9 cellular contexts compared by ENCODE assay signal in genomic region chr11:15852179-15852578, GRCh38.
DNase-seq lines count a peak whose midpoint lies in the region; ATAC-seq and TF ChIP-seq lines count a peak whose summit lies in the region.
"Had no signal": no experiment of that assay in that cellular context is flagged by ENCODE, and none has a peak within 500 bp of the region (broad histone marks: within the 10 kb centered on the region; RNA-seq: fewer than 3 reads in every experiment).

No MANE protein-coding gene starts in this region.

- no peak for TF ChIP-seq CTCF in activated CD8-positive, alpha-beta T cell treated with anti-CD3 and anti-CD28 coated beads for 36 hours (IDR thresholded peaks at IDR 0.05)
- peak; percentile 18 for TF ChIP-seq CTCF in foreskin fibroblast (IDR thresholded peaks at IDR 0.05; ENCODE audit: low read depth, low read length)
- TF ChIP-seq CTCF in type B pancreatic cell (conservative IDR thresholded peaks at IDR 0.05) = peak; percentile 71

- H3K4me3 Mint-ChIP-seq in activated CD8-positive, alpha-beta T cell treated with anti-CD3 and anti-CD28 coated beads for 36 hours = no peak overlapping the region
- H3K4me3 Mint-ChIP-seq in activated CD8-positive, alpha-beta T cell treated with anti-CD3 and anti-CD28 coated beads, Interleukin-2, amount 10 ng/mL, durations not matched to agents 7 days and 5 days = no peak overlapping the region
- H3K4me3 Mint-ChIP-seq in type B pancreatic cell = no peak overlapping the region
- no peak overlapping the region for H3K4me3 Mint-ChIP-seq in activated CD8-positive, alpha-beta memory T cell treated with anti-CD3 and anti-CD28 coated beads, Interleukin-2, amount 10 ng/mL, durations not matched to agents 7 days and 5 days

- H3K9me3 Mint-ChIP-seq in activated CD8-positive, alpha-beta T cell treated with anti-CD3 and anti-CD28 coated beads for 36 hours = no peaks in the 10 kb centered on the region
- H3K9me3 Mint-ChIP-seq in activated CD8-positive, alpha-beta T cell treated with anti-CD3 and anti-CD28 coated beads, Interleukin-2, amount 10 ng/mL, durations not matched to agents 7 days and 5 days (ENCODE audit: insufficient read depth) = no peaks in the 10 kb centered on the region
- H3K9me3 Mint-ChIP-seq in type B pancreatic cell = no peaks in the 10 kb centered on the region
- no peaks in the 10 kb centered on the region for H3K9me3 Mint-ChIP-seq in activated CD8-positive, alpha-beta memory T cell treated with anti-CD3 and anti-CD28 coated beads, Interleukin-2, amount 10 ng/mL, durations not matched to agents 7 days and 5 days (ENCODE audit: low read depth)

- H3K27me3 Mint-ChIP-seq in activated CD8-positive, alpha-beta T cell treated with anti-CD3 and anti-CD28 coated beads for 36 hours = peaks cover 1% of the 10 kb centered on the region
- H3K27me3 Mint-ChIP-seq in activated CD8-positive, alpha-beta T cell treated with anti-CD3 and anti-CD28 coated beads, Interleukin-2, amount 10 ng/mL, durations not matched to agents 7 days and 5 days (ENCODE audit: low read depth) = no peaks in the 10 kb centered on the region
- H3K27me3 Mint-ChIP-seq in type B pancreatic cell = peaks cover 16% of the 10 kb centered on the region
- H3K27me3 Mint-ChIP-seq in activated CD8-positive, alpha-beta memory T cell treated with anti-CD3 and anti-CD28 coated beads, Interleukin-2, amount 10 ng/mL, durations not matched to agents 7 days and 5 days = no peaks in the 10 kb centered on the region

- CTCF ChIA-PET in activated CD8-positive, alpha-beta T cell treated with anti-CD3 and anti-CD28 coated beads for 36 hours (lab: Charles Lee) = no interaction called here
- CTCF ChIA-PET in activated CD8-positive, alpha-beta T cell treated with anti-CD3 and anti-CD28 coated beads, Interleukin-2, amount 10 ng/mL, durations not matched to agents 7 days and 5 days (lab: Charles Lee) = no interaction called here
- CTCF ChIA-PET in activated CD8-positive, alpha-beta memory T cell treated with anti-CD3 and anti-CD28 coated beads, Interleukin-2, amount 10 ng/mL, durations not matched to agents 7 days and 5 days (lab: Charles Lee) = no interaction called here

- intact Hi-C loops in activated CD8-positive, alpha-beta T cell treated with anti-CD3 and anti-CD28 coated beads for 36 hours (cut with micrococcal nuclease) = no loop called here

- POLR2A ChIA-PET in activated CD8-positive, alpha-beta T cell treated with anti-CD3 and anti-CD28 coated beads for 36 hours (lab: Charles Lee) = no interaction called here
- POLR2A ChIA-PET in activated CD8-positive, alpha-beta T cell treated with anti-CD3 and anti-CD28 coated beads, Interleukin-2, amount 10 ng/mL, durations not matched to agents 7 days and 5 days (lab: Charles Lee) = no interaction called here

- H3K27ac Mint-ChIP-seq in activated CD8-positive, alpha-beta T cell treated with anti-CD3 and anti-CD28 coated beads for 36 hours = no peak overlapping the region
- H3K27ac Mint-ChIP-seq in activated CD8-positive, alpha-beta T cell treated with anti-CD3 and anti-CD28 coated beads, Interleukin-2, amount 10 ng/mL, durations not matched to agents 7 days and 5 days = no peak overlapping the region
- H3K27ac Mint-ChIP-seq in type B pancreatic cell = no peak overlapping the region
- no peak overlapping the region for H3K27ac Mint-ChIP-seq in activated CD8-positive, alpha-beta memory T cell treated with anti-CD3 and anti-CD28 coated beads, Interleukin-2, amount 10 ng/mL, durations not matched to agents 7 days and 5 days

- H3K36me3 Mint-ChIP-seq in activated CD8-positive, alpha-beta T cell treated with anti-CD3 and anti-CD28 coated beads for 36 hours (ENCODE audit: low read depth) = no peaks in the 10 kb centered on the region
- no peaks in the 10 kb centered on the region for H3K36me3 Mint-ChIP-seq in activated CD8-positive, alpha-beta T cell treated with anti-CD3 and anti-CD28 coated beads, Interleukin-2, amount 10 ng/mL, durations not matched to agents 7 days and 5 days (ENCODE audit: low read depth)
- no peaks in the 10 kb centered on the region for H3K36me3 Mint-ChIP-seq in type B pancreatic cell
- H3K36me3 Mint-ChIP-seq in activated CD8-positive, alpha-beta memory T cell treated with anti-CD3 and anti-CD28 coated beads, Interleukin-2, amount 10 ng/mL, durations not matched to agents 7 days and 5 days = no peaks in the 10 kb centered on the region

- H3K4me3 ChIP-seq in foreskin fibroblast (ENCODE audit: low read depth in 1 of 2, low read length in 2 of 2) = no peak overlapping the region

- ATAC-seq in activated CD8-positive, alpha-beta T cell treated with anti-CD3 and anti-CD28 coated beads for 36 hours = no peak
- ATAC-seq in activated CD8-positive, alpha-beta T cell treated with anti-CD3 and anti-CD28 coated beads, Interleukin-2, amount 10 ng/mL, durations not matched to agents 7 days and 5 days = no peak
- no peak for ATAC-seq in activated CD8-positive, alpha-beta memory T cell treated with anti-CD3 and anti-CD28 coated beads, Interleukin-2, amount 10 ng/mL, durations not matched to agents 7 days and 5 days
- no peak for ATAC-seq in HG02852 (IDR thresholded peaks at IDR 0.05; ENCODE audit: unreplicated experiment)
- ATAC-seq in HG03175 (IDR thresholded peaks at IDR 0.05; ENCODE audit: unreplicated experiment) = no peak

- peak; percentile 3 for DNase-seq in activated CD8-positive, alpha-beta T cell treated with anti-CD3 and anti-CD28 coated beads for 36 hours
- DNase-seq in activated CD8-positive, alpha-beta T cell treated with anti-CD3 and anti-CD28 coated beads, Interleukin-2, amount 10 ng/mL, durations not matched to agents 7 days and 5 days = no peak
- DNase-seq in RKO (ENCODE audit: low spot score) = peak; percentile 24
- peak in 1 of 2 donors; percentile 21 for DNase-seq in foreskin fibroblast
- no peak for DNase-seq in type B pancreatic cell (ENCODE audit: extremely low spot score, unreplicated experiment)
- no peak for DNase-seq in activated CD8-positive, alpha-beta memory T cell treated with anti-CD3 and anti-CD28 coated beads, Interleukin-2, amount 10 ng/mL, durations not matched to agents 7 days and 5 days
- DNase-seq: activated effector memory CD4-positive, alpha-beta T cell treated with Interleukin-2 at 50 U/mL for 16 hours had no signal

- no peaks in the 10 kb centered on the region for H3K4me1 Mint-ChIP-seq in activated CD8-positive, alpha-beta T cell treated with anti-CD3 and anti-CD28 coated beads for 36 hours (ENCODE audit: low read depth)
- H3K4me1 Mint-ChIP-seq in activated CD8-positive, alpha-beta T cell treated with anti-CD3 and anti-CD28 coated beads, Interleukin-2, amount 10 ng/mL, durations not matched to agents 7 days and 5 days (ENCODE audit: low read depth) = no peaks in the 10 kb centered on the region
- peaks cover 20% of the 10 kb centered on the region for H3K4me1 Mint-ChIP-seq in type B pancreatic cell (ENCODE audit: unreplicated experiment)
- H3K4me1 Mint-ChIP-seq in activated CD8-positive, alpha-beta memory T cell treated with anti-CD3 and anti-CD28 coated beads, Interleukin-2, amount 10 ng/mL, durations not matched to agents 7 days and 5 days = no peaks in the 10 kb centered on the region

Comparison
In these comparisons a context has a peak if more than half of its experiments do, and no peak if none do; other contexts are left out.
1. DNase-seq: peak in activated CD8-positive, alpha-beta T cell treated with anti-CD3 and anti-CD28 coated beads for 36 hours (single experiment) and RKO (single experiment); none in activated CD8-positive, alpha-beta T cell treated with anti-CD3 and anti-CD28 coated beads, Interleukin-2, amount 10 ng/mL, durations not matched to agents 7 days and 5 days (single experiment), type B pancreatic cell (single experiment) and activated CD8-positive, alpha-beta memory T cell treated with anti-CD3 and anti-CD28 coated beads, Interleukin-2, amount 10 ng/mL, durations not matched to agents 7 days and 5 days (single experiment).